14 cellular contexts compared by ENCODE assay signal in the genomic region with DNA sequence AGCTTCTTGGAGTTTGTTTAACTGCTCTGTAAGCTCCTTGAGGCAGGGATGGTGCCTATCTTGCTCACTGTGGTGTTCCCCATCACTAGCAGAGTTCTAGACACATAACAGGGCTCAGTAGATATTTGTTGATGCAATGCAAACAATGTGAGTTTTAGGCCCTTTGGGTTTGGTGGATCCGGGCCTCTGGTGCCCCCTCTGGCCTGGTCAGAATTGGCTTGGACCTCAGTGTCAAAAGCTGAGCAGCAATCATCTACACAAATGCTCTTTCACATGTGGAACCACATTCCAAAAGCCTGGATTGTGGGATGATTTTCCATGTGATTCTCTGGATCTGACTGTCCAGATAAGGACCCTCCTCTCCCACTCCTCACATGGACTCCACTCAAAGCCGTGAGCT. TPM values are rescaled to one million over a fixed set of nuclear protein-coding genes. Genes with fewer than 3 reads are reported as not detected.
DNase-seq lines count a peak whose midpoint lies in the region; ATAC-seq and TF ChIP-seq lines count a peak whose summit lies in the region.
"Had no signal": no experiment of that assay in that cellular context is flagged by ENCODE, and none has a peak within 500 bp of the region (broad histone marks: within the 10 kb centered on the region; RNA-seq: fewer than 3 reads in every experiment).

No MANE protein-coding gene starts in this region.

- DNase-seq in left ventricle myocardium inferior: no peak
- DNase-seq in right atrium auricular region (ENCODE audit: low spot score): no peak
- DNase-seq in fibroblast of lung (ENCODE audit: low read depth in 2 of 2): no peak
- DNase-seq in activated naive CD4-positive, alpha-beta T cell treated with anti-CD3 and anti-CD28 coated beads for 36 hours: no peak
- no peak for DNase-seq in sciatic nerve (ENCODE audit: low spot score)
- DNase-seq: activated T-cell treated with anti-CD3 and anti-CD28 coated beads, Interleukin-2, amount 50 U/mL, for 4 hours; head of caudate nucleus; NCI-H82; T-helper 9 cell had no signal

- peak; percentile 42 for TF ChIP-seq CTCF in left ventricle myocardium inferior (IDR thresholded peaks at IDR 0.05; ENCODE audit: borderline replicate concordance)
- TF ChIP-seq CTCF in right atrium auricular region (IDR thresholded peaks at IDR 0.05): peak in 1 of 2 donors; percentile 22
- TF ChIP-seq CTCF in OCI-LY3 (IDR thresholded peaks at IDR 0.05; ENCODE audit: low read depth, low read length): peak; percentile 40
- peak; percentile 14 to 40 for TF ChIP-seq CTCF in fibroblast of lung (conservative IDR thresholded peaks at IDR 0.05 in 1 of 2, IDR thresholded peaks at IDR 0.05 in 1 of 2; ENCODE audit: low read depth in 1 of 2, low read length in 2 of 2)

- CTCF ChIA-PET in activated naive CD4-positive, alpha-beta T cell treated with anti-CD3 and anti-CD28 coated beads for 36 hours (lab: Charles Lee): interaction anchor here (0.7 to 1.5 kb wide), 2 partner anchors 56 to 128 kb away, joined by 3 to 5 read pairs; no protein-coding TSS in a partner anchor

- no peaks in the 10 kb centered on the region for H3K27me3 Mint-ChIP-seq in activated naive CD4-positive, alpha-beta T cell treated with anti-CD3 and anti-CD28 coated beads for 36 hours (ENCODE audit: low read depth)

- H3K4me2 ChIP-seq in OCI-LY3 (ENCODE audit: low read length): no peak overlapping the region
- H3K4me2 ChIP-seq in fibroblast of lung (ENCODE audit: extremely low read depth, insufficient read depth, low read length): no peak overlapping the region
- H3K4me2 ChIP-seq: BLaER1 had no signal

- H3K36me3 Mint-ChIP-seq in activated naive CD4-positive, alpha-beta T cell treated with anti-CD3 and anti-CD28 coated beads for 36 hours (ENCODE audit: low read depth): no peaks in the 10 kb centered on the region

- H3K27me3 ChIP-seq in left ventricle myocardium inferior (ENCODE audit: low read depth) (no peaks in the 10 kb centered on the region), right atrium auricular region (no peaks in the 10 kb centered on the region), OCI-LY3 (ENCODE audit: low read depth, low read length) (no peaks in the 10 kb centered on the region), fibroblast of lung (ENCODE audit: control insufficient read depth, insufficient read depth, low read length) (no peaks in the 10 kb centered on the region)
- H3K27me3 ChIP-seq: BLaER1, MG63 had no signal

- no peak overlapping the region for H3K27ac ChIP-seq in left ventricle myocardium inferior (replicated peaks)
- no peak overlapping the region for H3K27ac ChIP-seq in right atrium auricular region
- H3K27ac ChIP-seq in OCI-LY3 (ENCODE audit: low read length): no peak overlapping the region
- no peak overlapping the region for H3K27ac ChIP-seq in fibroblast of lung (ENCODE audit: insufficient read depth, low read length)
- H3K27ac ChIP-seq: BLaER1 had no signal

- ATAC-seq in GM18870 (IDR thresholded peaks at IDR 0.05; ENCODE audit: unreplicated experiment): no peak
- ATAC-seq in sciatic nerve: no peak
- no peak for ATAC-seq in HG03565 (IDR thresholded peaks at IDR 0.05; ENCODE audit: unreplicated experiment)
- ATAC-seq: activated T-cell treated with anti-CD3 and anti-CD28 coated beads, Interleukin-2, amount 50 U/mL, for 4 hours had no signal

- H3K4me1 ChIP-seq in left ventricle myocardium inferior (peaks cover 9% of the 10 kb centered on the region), right atrium auricular region (peaks cover 0 to 10% of the 10 kb centered on the region in 2 donors), OCI-LY3 (ENCODE audit: low read length) (peaks cover 27% of the 10 kb centered on the region), fibroblast of lung (ENCODE audit: control insufficient read depth, extremely low read depth, insufficient read depth, low read length) (peaks cover 11% of the 10 kb centered on the region)

- no peaks in the 10 kb centered on the region for H3K4me1 Mint-ChIP-seq in activated naive CD4-positive, alpha-beta T cell treated with anti-CD3 and anti-CD28 coated beads for 36 hours (ENCODE audit: low read depth)

- intact Hi-C loops in left ventricle myocardium inferior (cut with micrococcal nuclease): no loop called here
- intact Hi-C loops in activated naive CD4-positive, alpha-beta T cell treated with anti-CD3 and anti-CD28 coated beads for 36 hours (cut with micrococcal nuclease): no loop called here
- intact Hi-C loops in sciatic nerve (cut with DNase I): no loop called here

- H3K9me3 ChIP-seq in left ventricle myocardium inferior (replicated peaks) (no peaks in the 10 kb centered on the region), right atrium auricular region (no peaks in the 10 kb centered on the region), OCI-LY3 (ENCODE audit: insufficient read depth, low read length) (no peaks in the 10 kb centered on the region), fibroblast of lung (ENCODE audit: control insufficient read depth, insufficient read depth, low read depth, low read length) (no peaks in the 10 kb centered on the region)
- H3K9me3 ChIP-seq: BLaER1 had no signal

- H4K20me1 ChIP-seq in OCI-LY3 (ENCODE audit: insufficient read depth, low read length) (no peaks in the 10 kb centered on the region), fibroblast of lung (ENCODE audit: control insufficient read depth, extremely low read depth, insufficient read depth, low read length) (no peaks in the 10 kb centered on the region)
- H4K20me1 ChIP-seq: BLaER1 had no signal

- H3K27ac Mint-ChIP-seq in activated naive CD4-positive, alpha-beta T cell treated with anti-CD3 and anti-CD28 coated beads for 36 hours: no peak overlapping the region

- no peak overlapping the region for H3K4me3 Mint-ChIP-seq in activated naive CD4-positive, alpha-beta T cell treated with anti-CD3 and anti-CD28 coated beads for 36 hours
- H3K4me3 Mint-ChIP-seq: activated T-cell treated with anti-CD3 and anti-CD28 coated beads, Interleukin-2, amount 50 U/mL, for 4 hours had no signal

- no peaks in the 10 kb centered on the region for H3K79me2 ChIP-seq in OCI-LY3 (ENCODE audit: low read length)
- H3K79me2 ChIP-seq in fibroblast of lung (ENCODE audit: control insufficient read depth, insufficient read depth, low read length): no peaks in the 10 kb centered on the region

- H3K9me3 Mint-ChIP-seq in activated naive CD4-positive, alpha-beta T cell treated with anti-CD3 and anti-CD28 coated beads for 36 hours: no peaks in the 10 kb centered on the region
- H3K9me3 Mint-ChIP-seq: activated T-cell treated with anti-CD3 and anti-CD28 coated beads, Interleukin-2, amount 50 U/mL, for 4 hours had no signal

- H3K4me3 ChIP-seq in left ventricle myocardium inferior (no peak overlapping the region), right atrium auricular region (no peak overlapping the region), OCI-LY3 (ENCODE audit: low read length) (no peak overlapping the region), fibroblast of lung (replicated peaks in 1 of 4; ENCODE audit: control extremely low read depth in 1 of 4, insufficient read depth in 1 of 4, low read depth in 3 of 4, low read length in 4 of 4) (no peak overlapping the region)
- H3K4me3 ChIP-seq: BLaER1, MG63 had no signal

- no peak overlapping the region for H3K9ac ChIP-seq in OCI-LY3 (ENCODE audit: low read length)
- no peak overlapping the region for H3K9ac ChIP-seq in fibroblast of lung (ENCODE audit: insufficient read depth, low read length)
- H3K9ac ChIP-seq: BLaER1 had no signal

- H3K36me3 ChIP-seq in left ventricle myocardium inferior: no peaks in the 10 kb centered on the region
- no peaks in the 10 kb centered on the region for H3K36me3 ChIP-seq in right atrium auricular region
- no peaks in the 10 kb centered on the region for H3K36me3 ChIP-seq in OCI-LY3 (replicated peaks; ENCODE audit: low read depth, low read length)
- H3K36me3 ChIP-seq in fibroblast of lung (ENCODE audit: control insufficient read depth, insufficient read depth, low read length): no peaks in the 10 kb centered on the region
- H3K36me3 ChIP-seq: BLaER1, MG63 had no signal

- H2AFZ ChIP-seq in OCI-LY3 (ENCODE audit: low read depth, low read length) (no peak overlapping the region), fibroblast of lung (ENCODE audit: low read length) (no peak overlapping the region)

RNA-seq across cellular contexts. Expression of gene BCAR3, which starts 53.4 kb away (rescaled TPM):
- 23.5 TPM for total RNA-seq in left ventricle myocardium inferior
- total RNA-seq in right atrium auricular region: 10 to 100 TPM; 12.7 to 19.3 TPM
- 34.4 and 35.2 TPM in 2 replicates for total RNA-seq in fibroblast of lung
- polyA plus RNA-seq in fibroblast of lung: 12.6 and 19.9 TPM in 2 replicates
- 14.0 and 23.6 TPM in 2 replicates for polyA plus RNA-seq in fibroblast of lung (2012)
- polyA minus RNA-seq in fibroblast of lung (ENCODE audit: low replicate concordance): 18.0 and 28.1 TPM in 2 replicates
- total RNA-seq in activated naive CD4-positive, alpha-beta T cell treated with anti-CD3 and anti-CD28 coated beads for 36 hours: under 1 TPM; 0.42 to 0.55 TPM
- 35.9 TPM for total RNA-seq in sciatic nerve

Comparison
In these comparisons a context has a peak if more than half of its experiments do, and no peak if none do; other contexts are left out.
1. RNA of gene BCAR3, which starts 53.4 kb away (total RNA-seq): 35.9 TPM in sciatic nerve (single experiment), 34.4 to 35.2 TPM in fibroblast of lung, 23.5 TPM in left ventricle myocardium inferior (single experiment) and 12.7 to 19.3 TPM in right atrium auricular region; 0.42 to 0.55 TPM in activated naive CD4-positive, alpha-beta T cell treated with anti-CD3 and anti-CD28 coated beads for 36 hours; every median in the first group is over 4 times any median in the second.